In genomic region chr16:14285542-14286380, GRCh38 we compare ENCODE assay signal across 1 cellular context.
TF ChIP-seq lines count a peak whose summit lies in the region.

No MANE protein-coding gene starts in this region.

TF ChIP-seq in HepG2, 621 proteins besides CTCF, POLR2A, EP300 and RAD21 (continued from another document and continues in another):
- TF ChIP-seq NR2F1 (CRISPR knock-in tag; IDR thresholded peaks at IDR 0.05) (peak; percentile 29 to 31; a peak in 2 of 4 replicates), MXD3 (CRISPR knock-in tag; IDR thresholded peaks at IDR 0.05) (peak; percentile 94), ZNF772 (CRISPR knock-in tag; IDR thresholded peaks at IDR 0.05) (peak; percentile 63), ARID3A (IDR thresholded peaks at IDR 0.05; ENCODE audit: low read depth, low read length) (peak; percentile 58), ZNF333 (CRISPR knock-in tag; IDR thresholded peaks at IDR 0.05; ENCODE audit: borderline replicate concordance) (no peak; the same call in 1 of the 2 replicates), HOMEZ (CRISPR knock-in tag; IDR thresholded peaks at IDR 0.05; ENCODE audit: low read depth) (peak; percentile 85), HINFP (CRISPR knock-in tag; IDR thresholded peaks at IDR 0.05; ENCODE audit: low read depth) (peak; percentile 94; the same call in 1 of the 2 replicates), ZNF605 (CRISPR knock-in tag; IDR thresholded peaks at IDR 0.05) (peak; percentile 73; the same call in 1 of the 2 replicates), ZNF704 (CRISPR knock-in tag; IDR thresholded peaks at IDR 0.05; ENCODE audit: borderline replicate concordance) (no peak; the same call in none of the 2 replicates), ZNF598 (CRISPR knock-in tag; IDR thresholded peaks at IDR 0.05; ENCODE audit: borderline replicate concordance) (peak; percentile 86; the same call in 1 of the 2 replicates), ZSCAN29 (CRISPR knock-in tag; conservative IDR thresholded peaks at IDR 0.05) (peak; percentile 93), ZSCAN20 (CRISPR knock-in tag; IDR thresholded peaks at IDR 0.05; ENCODE audit: borderline replicate concordance) (peak; percentile 86; the same call in 1 of the 2 replicates), ZNF776 (CRISPR knock-in tag; IDR thresholded peaks at IDR 0.05) (peak; percentile 61; the same call in 1 of the 2 replicates), SP1 (IDR thresholded peaks at IDR 0.05) (no peak), SP1 (CRISPR knock-in tag; IDR thresholded peaks at IDR 0.05) (peak; percentile 95), MTA3 (CRISPR knock-in tag; IDR thresholded peaks at IDR 0.05) (no peak), ZNF3 (CRISPR knock-in tag; IDR thresholded peaks at IDR 0.05) (0 out of 2 replicates have a peak, but pooled peaks have one; percentile 24), FLYWCH1 (CRISPR knock-in tag; IDR thresholded peaks at IDR 0.05) (no peak), KLF6 (CRISPR knock-in tag; IDR thresholded peaks at IDR 0.05) (peak; percentile 77; the same call in 1 of the 2 replicates), NR1H2 (CRISPR knock-in tag; IDR thresholded peaks at IDR 0.05; ENCODE audit: borderline replicate concordance, low read depth) (peak; percentile 89; the same call in 1 of the 2 replicates), PPARG (CRISPR knock-in tag; conservative IDR thresholded peaks at IDR 0.05) (peak; percentile 85), ZNF709 (CRISPR knock-in tag; IDR thresholded peaks at IDR 0.05) (peak; percentile 96; the same call in 1 of the 2 replicates), GMEB2 (CRISPR knock-in tag; IDR thresholded peaks at IDR 0.05; ENCODE audit: low read depth) (peak; percentile 64), MTF2 (CRISPR knock-in tag; IDR thresholded peaks at IDR 0.05; ENCODE audit: borderline replicate concordance) (no peak), ZNF367 (CRISPR knock-in tag; IDR thresholded peaks at IDR 0.05; ENCODE audit: borderline replicate concordance) (peak; percentile 80; the same call in 1 of the 2 replicates), NR2F6 (IDR thresholded peaks at IDR 0.05) (peak; percentile 59), NR2F6 (CRISPR knock-in tag; IDR thresholded peaks at IDR 0.05) (peak; percentile 57; the same call in 1 of the 2 replicates), KLF13 (CRISPR knock-in tag; IDR thresholded peaks at IDR 0.05) (0 out of 2 replicates have a peak, but pooled peaks have one; percentile 33), DDIT3 (CRISPR knock-in tag; IDR thresholded peaks at IDR 0.05) (peak; percentile 45; the same call in 1 of the 2 replicates), CSRNP1 (CRISPR knock-in tag; IDR thresholded peaks at IDR 0.05) (peak; percentile 79), SP140L (CRISPR knock-in tag; IDR thresholded peaks at IDR 0.05; ENCODE audit: borderline replicate concordance) (peak; percentile 96; the same call in 1 of the 2 replicates), FOXA3 (CRISPR knock-in tag; IDR thresholded peaks at IDR 0.05) (peak; percentile 80; the same call in 1 of the 2 replicates), ZNF816 (CRISPR knock-in tag; IDR thresholded peaks at IDR 0.05; ENCODE audit: borderline replicate concordance) (peak; percentile 97), TFE3 (CRISPR knock-in tag; IDR thresholded peaks at IDR 0.05) (peak; percentile 92), SRY (CRISPR knock-in tag; IDR thresholded peaks at IDR 0.05) (no peak; the same call in 1 of the 2 replicates), ZNF335 (CRISPR knock-in tag; IDR thresholded peaks at IDR 0.05) (no peak), TOPORS (CRISPR knock-in tag; IDR thresholded peaks at IDR 0.05) (peak; percentile 98), MAFG (CRISPR knock-in tag; IDR thresholded peaks at IDR 0.05) (no peak), MED1 (CRISPR knock-in tag; IDR thresholded peaks at IDR 0.05) (peak; percentile 86), ZNF143 (CRISPR knock-in tag; IDR thresholded peaks at IDR 0.05) (no peak), ZNF543 (CRISPR knock-in tag; IDR thresholded peaks at IDR 0.05) (peak; percentile 98), ZNF12 (CRISPR knock-in tag; IDR thresholded peaks at IDR 0.05) (peak; percentile 83; the same call in 1 of the 2 replicates), IKZF4 (CRISPR knock-in tag; IDR thresholded peaks at IDR 0.05; ENCODE audit: borderline replicate concordance, low read depth, not compliant biosample characterization) (peak; percentile 97), ZSCAN25 (CRISPR knock-in tag; IDR thresholded peaks at IDR 0.05) (peak; percentile 89), CHD2 (IDR thresholded peaks at IDR 0.05; ENCODE audit: low read depth, low read length) (no peak; the same call in none of the 2 replicates), TBP (CRISPR knock-in tag; IDR thresholded peaks at IDR 0.05) (peak; percentile 99), RARA (CRISPR knock-in tag; IDR thresholded peaks at IDR 0.05) (no peak), ZNF720 (CRISPR knock-in tag; IDR thresholded peaks at IDR 0.05) (no peak), YY1 (IDR thresholded peaks at IDR 0.05; ENCODE audit: insufficient read depth, insufficient replicate concordance, low read depth, low read length) (peak; percentile 23), RCOR2 (CRISPR knock-in tag; IDR thresholded peaks at IDR 0.05) (peak; percentile 28; the same call in 1 of the 2 replicates)
- TF ChIP-seq, protein P1, sequence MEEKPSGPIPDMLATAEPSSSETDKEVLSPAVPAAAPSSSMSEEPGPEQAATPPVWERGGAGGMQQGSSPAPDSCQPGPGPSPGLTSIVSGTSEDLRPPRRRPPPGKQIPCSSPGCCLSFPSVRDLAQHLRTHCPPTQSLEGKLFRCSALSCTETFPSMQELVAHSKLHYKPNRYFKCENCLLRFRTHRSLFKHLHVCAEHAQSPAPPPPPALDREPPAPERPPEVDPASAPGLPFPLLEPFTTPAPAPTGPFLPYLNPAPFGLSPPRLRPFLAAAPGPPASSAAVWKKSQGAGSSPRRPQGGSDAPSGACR (CRISPR knock-in tag; IDR thresholded peaks at IDR 0.05) = peak; percentile 81
- TF ChIP-seq, protein P2, sequence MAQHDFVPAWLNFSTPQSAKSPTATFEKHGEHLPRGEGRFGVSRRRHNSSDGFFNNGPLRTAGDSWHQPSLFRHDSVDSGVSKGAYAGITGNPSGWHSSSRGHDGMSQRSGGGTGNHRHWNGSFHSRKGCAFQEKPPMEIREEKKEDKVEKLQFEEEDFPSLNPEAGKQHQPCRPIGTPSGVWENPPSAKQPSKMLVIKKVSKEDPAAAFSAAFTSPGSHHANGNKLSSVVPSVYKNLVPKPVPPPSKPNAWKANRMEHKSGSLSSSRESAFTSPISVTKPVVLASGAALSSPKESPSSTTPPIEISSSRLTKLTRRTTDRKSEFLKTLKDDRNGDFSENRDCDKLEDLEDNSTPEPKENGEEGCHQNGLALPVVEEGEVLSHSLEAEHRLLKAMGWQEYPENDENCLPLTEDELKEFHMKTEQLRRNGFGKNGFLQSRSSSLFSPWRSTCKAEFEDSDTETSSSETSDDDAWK (CRISPR knock-in tag; IDR thresholded peaks at IDR 0.05) = no peak
- TF ChIP-seq, protein P3, sequence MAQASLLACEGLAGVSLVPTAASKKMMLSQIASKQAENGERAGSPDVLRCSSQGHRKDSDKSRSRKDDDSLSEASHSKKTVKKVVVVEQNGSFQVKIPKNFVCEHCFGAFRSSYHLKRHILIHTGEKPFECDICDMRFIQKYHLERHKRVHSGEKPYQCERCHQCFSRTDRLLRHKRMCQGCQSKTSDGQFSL (CRISPR knock-in tag; IDR thresholded peaks at IDR 0.05) = peak; percentile 76
- TF ChIP-seq, protein P4, sequence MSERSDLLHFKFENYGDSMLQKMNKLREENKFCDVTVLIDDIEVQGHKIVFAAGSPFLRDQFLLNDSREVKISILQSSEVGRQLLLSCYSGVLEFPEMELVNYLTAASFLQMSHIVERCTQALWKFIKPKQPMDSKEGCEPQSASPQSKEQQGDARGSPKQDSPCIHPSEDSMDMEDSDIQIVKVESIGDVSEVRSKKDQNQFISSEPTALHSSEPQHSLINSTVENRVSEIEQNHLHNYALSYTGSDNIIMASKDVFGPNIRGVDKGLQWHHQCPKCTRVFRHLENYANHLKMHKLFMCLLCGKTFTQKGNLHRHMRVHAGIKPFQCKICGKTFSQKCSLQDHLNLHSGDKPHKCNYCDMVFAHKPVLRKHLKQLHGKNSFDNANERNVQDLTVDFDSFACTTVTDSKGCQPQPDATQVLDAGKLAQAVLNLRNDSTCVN (CRISPR knock-in tag; IDR thresholded peaks at IDR 0.05; ENCODE audit: borderline replicate concordance) = peak; percentile 87
